In the genomic region with DNA sequence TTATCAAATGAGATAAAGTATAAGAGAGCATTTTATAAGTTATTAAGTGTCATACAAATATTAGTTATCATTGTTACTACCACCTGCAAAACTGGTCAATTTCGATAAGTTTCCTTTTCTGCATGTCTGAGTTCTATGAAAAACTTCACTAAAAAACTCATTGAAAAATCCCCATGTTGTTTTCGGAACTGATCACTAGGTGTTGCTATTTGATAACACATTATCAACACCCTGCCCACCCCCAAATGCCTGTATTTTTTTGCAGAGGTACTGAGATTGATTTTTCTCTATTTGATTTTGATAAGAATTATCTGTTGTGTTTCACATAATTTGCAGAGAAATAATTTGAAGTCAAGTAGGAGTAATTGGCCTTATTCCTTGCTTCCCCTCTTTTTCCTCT, we compare ENCODE assay signal across 9 cellular contexts. TPM values are rescaled to one million over a fixed set of nuclear protein-coding genes. Genes with fewer than 3 reads are reported as not detected.
DNase-seq lines count a peak whose midpoint lies in the region; ATAC-seq and TF ChIP-seq lines count a peak whose summit lies in the region.
"Had no signal": no experiment of that assay in that cellular context is flagged by ENCODE, and none has a peak within 500 bp of the region (broad histone marks: within the 10 kb centered on the region; RNA-seq: fewer than 3 reads in every experiment).

No MANE protein-coding gene starts in this region.

- ATAC-seq in HG03095 (IDR thresholded peaks at IDR 0.05; ENCODE audit: unreplicated experiment): no peak
- ATAC-seq in GM19324 (IDR thresholded peaks at IDR 0.05; ENCODE audit: low FRiP score, unreplicated experiment): no peak

- peak; percentile 54 for DNase-seq in D341Med (ENCODE audit: low spot score)
- DNase-seq in Kasumi-1 (lab: John Stamatoyannopoulos, UW): peak; percentile 36 to 44
- peak; percentile 9 for DNase-seq in central memory CD4-positive, alpha-beta T cell
- no peak for DNase-seq in neural crest cell (ENCODE audit: low read depth, low spot score)
- no peak for DNase-seq in activated T-cell treated with anti-CD3 and anti-CD28 coated beads, Interleukin-2, amount 50 U/mL, for 24 hours
- DNase-seq in NCI-H2029 treated with DMSO at 0.1 percent for 48 hours (lab: John Stamatoyannopoulos, UW): no peak

- H3K4me3 Mint-ChIP-seq in neural crest cell: no peak overlapping the region
- no peak overlapping the region for H3K4me3 Mint-ChIP-seq in activated T-cell treated with anti-CD3 and anti-CD28 coated beads, Interleukin-2, amount 50 U/mL, for 24 hours
- H3K4me3 Mint-ChIP-seq: dendritic cell treated with granulocyte-macrophage colony-stimulating factor and Interleukin-4, amounts not matched to agents 40 ng/mL and 50 ng/mL, for 4 days had no signal

- no peaks in the 10 kb centered on the region for H3K36me3 Mint-ChIP-seq in neural crest cell (ENCODE audit: low read depth)
- H3K36me3 Mint-ChIP-seq in activated T-cell treated with anti-CD3 and anti-CD28 coated beads, Interleukin-2, amount 50 U/mL, for 24 hours (ENCODE audit: low read depth): no peaks in the 10 kb centered on the region

- TF ChIP-seq CTCF in neural crest cell (conservative IDR thresholded peaks at IDR 0.05): peak; percentile 80

- H3K9me3 Mint-ChIP-seq in neural crest cell: no peaks in the 10 kb centered on the region
- H3K9me3 Mint-ChIP-seq in activated T-cell treated with anti-CD3 and anti-CD28 coated beads, Interleukin-2, amount 50 U/mL, for 24 hours: no peaks in the 10 kb centered on the region

- no peaks in the 10 kb centered on the region for H3K27me3 Mint-ChIP-seq in neural crest cell (ENCODE audit: low read depth)
- no peaks in the 10 kb centered on the region for H3K27me3 Mint-ChIP-seq in activated T-cell treated with anti-CD3 and anti-CD28 coated beads, Interleukin-2, amount 50 U/mL, for 24 hours

- no peaks in the 10 kb centered on the region for H3K4me1 Mint-ChIP-seq in neural crest cell
- H3K4me1 Mint-ChIP-seq in activated T-cell treated with anti-CD3 and anti-CD28 coated beads, Interleukin-2, amount 50 U/mL, for 24 hours (ENCODE audit: low read depth): peaks cover 8% of the 10 kb centered on the region

- H3K27ac Mint-ChIP-seq in neural crest cell (ENCODE audit: unreplicated experiment): no peak overlapping the region
- H3K27ac Mint-ChIP-seq in activated T-cell treated with anti-CD3 and anti-CD28 coated beads, Interleukin-2, amount 50 U/mL, for 24 hours: no peak overlapping the region
- H3K27ac Mint-ChIP-seq: dendritic cell treated with granulocyte-macrophage colony-stimulating factor and Interleukin-4, amounts not matched to agents 40 ng/mL and 50 ng/mL, for 4 days had no signal

RNA-seq across cellular contexts. Expression of a gene that starts 22.1 kb away (rescaled TPM):
- total RNA-seq in neural crest cell: 11.8 and 13.6 TPM in 2 replicates

RNA-seq across cellular contexts. Expression of a gene that starts 55.7 kb away (rescaled TPM):
- 0.47 TPM in 1 of 2 replicates, not detected in the other for total RNA-seq in neural crest cell

Comparison
In these comparisons a context has a peak if more than half of its experiments do, and no peak if none do; other contexts are left out.
1. DNase-seq: peak in D341Med (single experiment), Kasumi-1 (2 of 2) and central memory CD4-positive, alpha-beta T cell (single experiment); none in neural crest cell (single experiment), activated T-cell treated with anti-CD3 and anti-CD28 coated beads, Interleukin-2, amount 50 U/mL, for 24 hours (single experiment) and NCI-H2029 treated with DMSO at 0.1 percent for 48 hours (single experiment).